ENCODE assay signal across 9 cellular contexts in the genomic region with DNA sequence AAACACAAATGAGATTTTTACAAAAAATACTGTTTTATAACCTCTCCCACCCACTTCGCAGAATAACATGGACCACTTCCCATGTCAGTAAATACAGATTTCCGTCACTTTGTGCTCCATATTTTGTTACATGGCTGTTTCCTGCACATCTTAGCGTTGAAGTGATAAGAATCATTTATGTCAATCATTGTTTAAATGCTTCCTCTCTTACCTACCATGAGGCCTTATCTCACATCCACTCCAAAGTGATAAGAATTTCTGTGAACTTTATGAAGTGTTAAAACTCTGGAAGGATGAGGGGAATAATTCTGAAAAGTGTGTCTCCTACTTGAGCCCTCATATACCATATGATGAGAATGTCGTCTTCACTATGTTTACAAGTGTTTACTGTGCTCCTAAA. TPM values are rescaled to one million over a fixed set of nuclear protein-coding genes. Genes with fewer than 3 reads are reported as not detected.
"Had no signal": no experiment of that assay in that cellular context is flagged by ENCODE, and none has a peak within 500 bp of the region (broad histone marks: within the 10 kb centered on the region; RNA-seq: fewer than 3 reads in every experiment).

No MANE protein-coding gene starts in this region.

- H3K4me3 ChIP-seq: GM23248, HAP-1 had no signal

- FAIRE-seq: HepG2 had no signal

- H3K9me3 ChIP-seq: HAP-1 had no signal

- DNase-seq: GM23248, GOT3, H7, HFFc6, KG1 had no signal

- H3K27ac ChIP-seq: GM23248, HL-60 had no signal

- H3K4me1 ChIP-seq: HAP-1 had no signal

- ATAC-seq: HCT116, HepG2 had no signal

- H3K9ac ChIP-seq: GM23248 had no signal

- H3K36me3 ChIP-seq: HAP-1 had no signal

RNA-seq across cellular contexts. Expression of a gene that starts 36.6 kb away (rescaled TPM):
- total RNA-seq: H7 had no signal
